ENCODE assay signal across 1 cellular context in genomic region chr5:67404261-67405100, GRCh38.
TF ChIP-seq lines count a peak whose summit lies in the region.

No MANE protein-coding gene starts in this region.

TF ChIP-seq in SK-N-SH, 30 proteins besides CTCF, POLR2A, EP300 and RAD21 (continued from another document):
- TF ChIP-seq REST (IDR thresholded peaks at IDR 0.05; ENCODE audit: low read depth, low read length) = no peak
- no peak for TF ChIP-seq ZBTB33 (IDR thresholded peaks at IDR 0.05; ENCODE audit: borderline replicate concordance, low read depth)
TF ChIP-seq in SK-N-SH: peak in this region for 0.
